In genomic region chr4:89070041-89070440, GRCh38 we compare ENCODE assay signal across 23 cellular contexts. TPM values are rescaled to one million over a fixed set of nuclear protein-coding genes. Genes with fewer than 3 reads are reported as not detected.
DNase-seq lines count a peak whose midpoint lies in the region; ATAC-seq and TF ChIP-seq lines count a peak whose summit lies in the region.
"Had no signal": no experiment of that assay in that cellular context is flagged by ENCODE, and none has a peak within 500 bp of the region (broad histone marks: within the 10 kb centered on the region; RNA-seq: fewer than 3 reads in every experiment).

No MANE protein-coding gene starts in this region.

- H3K27me3 ChIP-seq in BE2C = no peaks in the 10 kb centered on the region
- H3K27me3 ChIP-seq: MG63, thyroid gland had no signal

- TF ChIP-seq CTCF in CD14-positive monocyte (IDR thresholded peaks at IDR 0.05) = no peak
- no peak for TF ChIP-seq CTCF in BE2C (IDR thresholded peaks at IDR 0.05; ENCODE audit: low read depth, low read length)

- H3K36me3 ChIP-seq in BE2C = no peaks in the 10 kb centered on the region
- H3K36me3 ChIP-seq: HAP-1, MG63, thyroid gland had no signal

- no peak overlapping the region for H3K4me3 ChIP-seq in BE2C (ENCODE audit: low read depth, low read length)
- H3K4me3 ChIP-seq: coronary artery, HAP-1, MG63, thyroid gland had no signal

- no peaks in the 10 kb centered on the region for H3K9me3 ChIP-seq in BE2C
- H3K9me3 ChIP-seq: HAP-1, MG63, thyroid gland had no signal

- no peaks in the 10 kb centered on the region for H3K36me3 Mint-ChIP-seq in CD14-positive monocyte
- H3K36me3 Mint-ChIP-seq: brain; stimulated activated naive B cell treated with anti-CD40 and anti-IgM and Interleukin-4, amounts not matched to agents 10 μg/mL and 1 μg/mL and 100 μg/mL, for 72 hours had no signal

- intact Hi-C loops in CD14-positive monocyte (cut with micrococcal nuclease) = no loop called here

- H3K27ac Mint-ChIP-seq in CD14-positive monocyte = no peak overlapping the region
- H3K27ac Mint-ChIP-seq: activated CD8-positive, alpha-beta T cell treated with anti-CD3 and anti-CD28 coated beads for 36 hours; activated naive CD8-positive, alpha-beta T cell; brain; stimulated activated naive B cell treated with anti-CD40 and anti-IgM and Interleukin-4, amounts not matched to agents 10 μg/mL and 1 μg/mL and 100 μg/mL, for 72 hours had no signal

- no peaks in the 10 kb centered on the region for H3K9me3 Mint-ChIP-seq in CD14-positive monocyte
- H3K9me3 Mint-ChIP-seq: activated CD8-positive, alpha-beta T cell treated with anti-CD3 and anti-CD28 coated beads for 36 hours; brain; stimulated activated naive B cell treated with anti-CD40 and anti-IgM and Interleukin-4, amounts not matched to agents 10 μg/mL and 1 μg/mL and 100 μg/mL, for 72 hours had no signal

- ATAC-seq in GM19025 (IDR thresholded peaks at IDR 0.05; ENCODE audit: low read depth, unreplicated experiment) (peak; percentile 50), HG02678 (IDR thresholded peaks at IDR 0.05; ENCODE audit: unreplicated experiment) (peak; percentile 57), HG03175 (IDR thresholded peaks at IDR 0.05; ENCODE audit: unreplicated experiment) (peak; percentile 53)
- ATAC-seq: HepG2 had no signal

- H3K4me1 ChIP-seq in BE2C = no peaks in the 10 kb centered on the region
- H3K4me1 ChIP-seq: thyroid gland had no signal

- H3K27me3 Mint-ChIP-seq in CD14-positive monocyte (ENCODE audit: low read depth in 3 of 3) = peaks cover 0 to 4% (median 1%) of the 10 kb centered on the region in 3 donors
- H3K27me3 Mint-ChIP-seq: activated CD8-positive, alpha-beta T cell treated with anti-CD3 and anti-CD28 coated beads for 36 hours; stimulated activated naive B cell treated with anti-CD40 and anti-IgM and Interleukin-4, amounts not matched to agents 10 μg/mL and 1 μg/mL and 100 μg/mL, for 72 hours had no signal

- H3K4me1 Mint-ChIP-seq in CD14-positive monocyte = peaks cover 4% of the 10 kb centered on the region
- H3K4me1 Mint-ChIP-seq: brain had no signal

- H3K4me3 Mint-ChIP-seq in CD14-positive monocyte = no peak overlapping the region
- H3K4me3 Mint-ChIP-seq: activated CD8-positive, alpha-beta T cell treated with anti-CD3 and anti-CD28 coated beads for 36 hours; activated naive CD8-positive, alpha-beta T cell; activated T-cell treated with anti-CD3 and anti-CD28 coated beads, Interleukin-2, amount 50 U/mL, for 4 hours; brain; stimulated activated naive B cell treated with anti-CD40 and anti-IgM and Interleukin-4, amounts not matched to agents 10 μg/mL and 1 μg/mL and 100 μg/mL, for 72 hours had no signal

- DNase-seq in CD14-positive monocyte (ENCODE audit: low spot score) (no peak), nucleus accumbens (lab: John Stamatoyannopoulos, UW) (no peak), BE2C (no peak), OCI-M1 (lab: John Stamatoyannopoulos, UW) (no peak)
- DNase-seq: activated T-cell treated with anti-CD3 and anti-CD28 coated beads, Interleukin-2, amount 50 U/mL, for 4 hours; kidney glomerular epithelial cell; MG63; midbrain; NCI-H1694 treated with DMSO at 0.1 percent for 48 hours; NCI-H446; retina; SHP77; stimulated activated naive B cell treated with anti-CD40 and anti-IgM and Interleukin-4, amounts not matched to agents 10 μg/mL and 1 μg/mL and 100 μg/mL, for 72 hours; thyroid gland had no signal

RNA-seq across cellular contexts. Expression of gene FAM13A, which starts 13.1 kb away (rescaled TPM):
- polyA plus RNA-seq in CD14-positive monocyte = 1 to 10 TPM; 5.3 to 6.5 TPM
- polyA plus RNA-seq in BE2C (2012; ENCODE audit: insufficient read depth, insufficient read length, low read depth) = 4.6 TPM

RNA-seq across cellular contexts. Expression of gene TIGD2, which starts 41.3 kb away (rescaled TPM):
- 1 to 10 TPM; 2.1 to 2.4 TPM for polyA plus RNA-seq in CD14-positive monocyte
- 3.0 TPM for polyA plus RNA-seq in BE2C (2012; ENCODE audit: insufficient read depth, insufficient read length, low read depth)
